Comparison of ENCODE assay signal across 1 cellular context in the genomic region with DNA sequence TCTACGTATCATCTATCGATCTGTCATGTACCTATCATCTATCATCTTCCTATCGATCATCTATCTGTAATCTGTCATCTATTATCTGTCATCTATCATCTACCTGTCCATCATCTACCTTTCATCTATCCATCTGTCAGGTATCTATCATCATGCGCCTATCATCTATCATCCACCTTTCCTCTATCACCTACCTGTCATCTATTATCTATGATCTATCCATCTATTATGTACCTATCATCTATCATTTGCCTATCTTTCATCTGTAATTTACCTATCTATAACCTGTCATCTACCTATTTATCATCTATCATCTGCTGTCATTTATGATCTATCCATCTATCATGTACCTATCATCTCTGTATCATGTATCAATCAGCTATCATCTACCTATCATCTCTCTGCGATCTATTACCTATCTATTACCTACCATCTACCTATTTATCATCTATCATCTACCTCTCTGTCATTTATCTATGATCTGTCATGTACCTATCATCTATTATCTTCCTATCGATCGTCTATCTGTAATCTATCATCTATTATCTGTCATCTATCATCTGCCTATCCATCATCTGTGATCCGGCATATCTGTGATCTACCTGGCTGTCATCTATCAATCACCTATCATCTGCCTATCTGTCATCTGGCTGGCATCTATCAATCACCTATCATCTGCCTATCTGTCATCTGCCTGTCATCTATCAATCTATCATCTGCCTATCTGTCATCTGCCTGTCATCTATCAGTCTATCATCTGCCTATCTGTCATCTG.
TF ChIP-seq lines count a peak whose summit lies in the region.

No MANE protein-coding gene starts in this region.

TF ChIP-seq in K562, 482 proteins besides CTCF, POLR2A, EP300 and RAD21 (continued from another document):
- TF ChIP-seq, protein P1, sequence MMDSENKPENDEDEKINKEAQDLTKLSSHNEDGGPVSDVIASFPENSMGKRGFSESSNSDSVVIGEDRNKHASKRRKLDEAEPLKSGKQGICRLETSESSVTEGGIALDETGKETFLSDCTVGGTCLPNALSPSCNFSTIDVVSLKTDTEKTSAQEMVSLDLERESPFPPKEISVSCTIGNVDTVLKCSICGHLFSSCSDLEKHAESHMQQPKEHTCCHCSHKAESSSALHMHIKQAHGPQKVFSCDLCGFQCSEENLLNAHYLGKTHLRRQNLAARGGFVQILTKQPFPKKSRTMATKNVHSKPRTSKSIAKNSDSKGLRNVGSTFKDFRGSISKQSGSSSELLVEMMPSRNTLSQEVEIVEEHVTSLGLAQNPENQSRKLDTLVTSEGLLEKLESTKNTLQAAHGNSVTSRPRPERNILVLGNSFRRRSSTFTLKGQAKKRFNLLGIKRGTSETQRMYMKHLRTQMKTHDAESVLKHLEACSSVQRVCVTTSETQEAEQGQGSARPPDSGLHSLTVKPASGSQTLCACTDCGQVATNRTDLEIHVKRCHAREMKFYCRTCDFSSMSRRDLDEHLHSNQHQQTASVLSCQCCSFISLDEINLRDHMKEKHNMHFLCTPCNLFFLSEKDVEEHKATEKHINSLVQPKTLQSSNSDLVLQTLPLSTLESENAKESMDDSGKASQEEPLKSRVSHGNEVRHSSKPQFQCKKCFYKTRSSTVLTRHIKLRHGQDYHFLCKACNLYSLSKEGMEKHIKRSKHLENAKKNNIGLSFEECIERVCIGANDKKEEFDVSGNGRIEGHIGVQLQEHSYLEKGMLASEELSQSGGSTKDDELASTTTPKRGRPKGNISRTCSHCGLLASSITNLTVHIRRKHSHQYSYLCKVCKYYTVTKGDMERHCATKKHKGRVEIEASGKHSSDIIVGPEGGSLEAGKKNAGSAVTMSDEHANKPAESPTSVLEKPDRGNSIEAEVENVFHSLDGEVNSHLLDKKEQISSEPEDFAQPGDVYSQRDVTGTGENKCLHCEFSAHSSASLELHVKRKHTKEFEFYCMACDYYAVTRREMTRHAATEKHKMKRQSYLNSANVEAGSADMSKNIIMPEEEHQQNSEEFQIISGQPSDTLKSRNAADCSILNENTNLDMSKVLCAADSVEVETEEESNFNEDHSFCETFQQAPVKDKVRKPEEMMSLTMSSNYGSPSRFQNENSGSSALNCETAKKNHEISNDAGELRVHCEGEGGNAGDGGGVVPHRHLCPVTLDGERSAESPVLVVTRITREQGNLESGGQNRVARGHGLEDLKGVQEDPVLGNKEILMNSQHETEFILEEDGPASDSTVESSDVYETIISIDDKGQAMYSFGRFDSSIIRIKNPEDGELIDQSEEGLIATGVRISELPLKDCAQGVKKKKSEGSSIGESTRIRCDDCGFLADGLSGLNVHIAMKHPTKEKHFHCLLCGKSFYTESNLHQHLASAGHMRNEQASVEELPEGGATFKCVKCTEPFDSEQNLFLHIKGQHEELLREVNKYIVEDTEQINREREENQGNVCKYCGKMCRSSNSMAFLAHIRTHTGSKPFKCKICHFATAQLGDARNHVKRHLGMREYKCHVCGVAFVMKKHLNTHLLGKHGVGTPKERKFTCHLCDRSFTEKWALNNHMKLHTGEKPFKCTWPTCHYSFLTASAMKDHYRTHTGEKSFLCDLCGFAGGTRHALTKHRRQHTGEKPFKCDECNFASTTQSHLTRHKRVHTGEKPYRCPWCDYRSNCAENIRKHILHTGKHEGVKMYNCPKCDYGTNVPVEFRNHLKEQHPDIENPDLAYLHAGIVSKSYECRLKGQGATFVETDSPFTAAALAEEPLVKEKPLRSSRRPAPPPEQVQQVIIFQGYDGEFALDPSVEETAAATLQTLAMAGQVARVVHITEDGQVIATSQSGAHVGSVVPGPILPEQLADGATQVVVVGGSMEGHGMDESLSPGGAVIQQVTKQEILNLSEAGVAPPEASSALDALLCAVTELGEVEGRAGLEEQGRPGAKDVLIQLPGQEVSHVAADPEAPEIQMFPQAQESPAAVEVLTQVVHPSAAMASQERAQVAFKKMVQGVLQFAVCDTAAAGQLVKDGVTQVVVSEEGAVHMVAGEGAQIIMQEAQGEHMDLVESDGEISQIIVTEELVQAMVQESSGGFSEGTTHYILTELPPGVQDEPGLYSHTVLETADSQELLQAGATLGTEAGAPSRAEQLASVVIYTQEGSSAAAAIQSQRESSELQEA (IDR thresholded peaks at IDR 0.05; ENCODE audit: low read depth) = 0 out of 2 replicates have a peak, but pooled peaks have one; percentile 23
- TF ChIP-seq ZEB2 (IDR thresholded peaks at IDR 0.05) = peak; percentile 61
- peak; percentile 38 to 61; a peak in 2 of 4 replicates for TF ChIP-seq CSDE1 (IDR thresholded peaks at IDR 0.05)
